8 cellular contexts compared by ENCODE assay signal in genomic region chr1:43454270-43455011, GRCh38. TPM values are rescaled to one million over a fixed set of nuclear protein-coding genes. Genes with fewer than 3 reads are reported as not detected.
DNase-seq lines count a peak whose midpoint lies in the region; ATAC-seq, FAIRE-seq and TF ChIP-seq lines count a peak whose summit lies in the region.

No MANE protein-coding gene starts in this region.

- peaks cover 33% of the 10 kb centered on the region for H3K36me3 Mint-ChIP-seq in WTC11

- ATAC-seq in HG02678 (IDR thresholded peaks at IDR 0.05; ENCODE audit: unreplicated experiment) (peak; percentile 70), WTC11 (peak; percentile 88)

- CTCF ChIA-PET in WTC11 (lab: Charles Lee): interaction anchor here (0.8 to 2.5 kb wide), 14 partner anchors 9 to 480 kb away, joined by 3 to 14 read pairs (median 4); partner anchors contain the start of genes C1orf210, CDC20 and PTPRF

- POLR2A ChIA-PET in WTC11 (lab: Charles Lee): interaction anchor here (1.0 to 1.3 kb wide), 4 partner anchors 10 to 196 kb away, joined by 3 to 8 read pairs (median 4); partner anchors contain the start of gene KDM4A

- H3K4me1 Mint-ChIP-seq in WTC11: peaks cover 23% of the 10 kb centered on the region

- H3K4me3 Mint-ChIP-seq in WTC11: peak overlapping the region; percentile 88

- FAIRE-seq in islet of Langerhans (lab: Jason Lieb, UNC): peak; percentile 99

- H3K9me3 Mint-ChIP-seq in WTC11: no peaks in the 10 kb centered on the region

- no peak for TF ChIP-seq CTCF in WTC11 (IDR thresholded peaks at IDR 0.05)
- TF ChIP-seq CTCF in choroid plexus epithelial cell (conservative IDR thresholded peaks at IDR 0.05; ENCODE audit: low read depth, low read length): no peak

- H3K27me3 Mint-ChIP-seq in WTC11 (ENCODE audit: low read depth): peaks cover 30% of the 10 kb centered on the region

- H3K27ac Mint-ChIP-seq in WTC11: peak overlapping the region; percentile 99

- H3K4me3 ChIP-seq in choroid plexus epithelial cell (ENCODE audit: low read depth, low read length): peak overlapping the region; percentile 62

- DNase-seq in GM03348 (ENCODE audit: low spot score) (peak; percentile 91), NCI-H2081 (lab: John Stamatoyannopoulos, UW) (peak; percentile 85 to 95), WTC11 (ENCODE audit: low spot score) (peak; percentile 73), choroid plexus epithelial cell (ENCODE audit: low read depth) (peak; percentile 93), NCI-H1694 treated with DMSO at 0.1 percent for 48 hours (lab: John Stamatoyannopoulos, UW) (no peak)
- peak; percentile 49 to 59 (median 58) for DNase-seq in stimulated activated CD4-positive, alpha-beta T cell treated with anti-CD3 and anti-CD28 coated beads, Interleukin-12 subunit alpha, Interleukin-12 subunit beta, amount 100 ng/mL, for 48 hours (ENCODE audit: low read depth in 2 of 3, low spot score in 1 of 3)

TF ChIP-seq in WTC11, 78 proteins besides CTCF, POLR2A, EP300 and RAD21 (continues in another document):
- no peak for TF ChIP-seq ARID4B (CRISPR knock-in tag; IDR thresholded peaks at IDR 0.05; ENCODE audit: borderline replicate concordance)
- TF ChIP-seq USF2 (CRISPR knock-in tag; IDR thresholded peaks at IDR 0.05): peak; percentile 91
- no peak for TF ChIP-seq ZBTB21 (CRISPR knock-in tag; IDR thresholded peaks at IDR 0.05; ENCODE audit: borderline replicate concordance)
- TF ChIP-seq ESRRA (CRISPR knock-in tag; IDR thresholded peaks at IDR 0.05; ENCODE audit: borderline replicate concordance): no peak
- TF ChIP-seq ZNF512 (CRISPR knock-in tag; IDR thresholded peaks at IDR 0.05; ENCODE audit: borderline replicate concordance): no peak
- TF ChIP-seq ETV6 (CRISPR knock-in tag; IDR thresholded peaks at IDR 0.05): no peak
- no peak for TF ChIP-seq ZNF532 (CRISPR knock-in tag; IDR thresholded peaks at IDR 0.05; ENCODE audit: borderline replicate concordance)
- no peak for TF ChIP-seq TCF7 (CRISPR knock-in tag; IDR thresholded peaks at IDR 0.05; ENCODE audit: low read depth)
- no peak for TF ChIP-seq ELF4 (CRISPR knock-in tag; IDR thresholded peaks at IDR 0.05; ENCODE audit: low read depth)
- no peak for TF ChIP-seq ZNF232 (CRISPR knock-in tag; IDR thresholded peaks at IDR 0.05)
- no peak for TF ChIP-seq CREM (CRISPR knock-in tag; IDR thresholded peaks at IDR 0.05)
- no peak for TF ChIP-seq MLX (CRISPR knock-in tag; IDR thresholded peaks at IDR 0.05)
- TF ChIP-seq FOXP4 (CRISPR knock-in tag; IDR thresholded peaks at IDR 0.05): 0 out of 2 replicates have a peak, but pooled peaks have one; percentile 18

RNA-seq across cellular contexts. Expression of gene HYI, which starts 0.7 kb away (rescaled TPM):
- total RNA-seq in WTC11 (2021): 23.2 to 24.5 TPM (median 24.2 TPM) in 3 replicates
